Comparison of ENCODE assay signal across 13 cellular contexts in the genomic region with DNA sequence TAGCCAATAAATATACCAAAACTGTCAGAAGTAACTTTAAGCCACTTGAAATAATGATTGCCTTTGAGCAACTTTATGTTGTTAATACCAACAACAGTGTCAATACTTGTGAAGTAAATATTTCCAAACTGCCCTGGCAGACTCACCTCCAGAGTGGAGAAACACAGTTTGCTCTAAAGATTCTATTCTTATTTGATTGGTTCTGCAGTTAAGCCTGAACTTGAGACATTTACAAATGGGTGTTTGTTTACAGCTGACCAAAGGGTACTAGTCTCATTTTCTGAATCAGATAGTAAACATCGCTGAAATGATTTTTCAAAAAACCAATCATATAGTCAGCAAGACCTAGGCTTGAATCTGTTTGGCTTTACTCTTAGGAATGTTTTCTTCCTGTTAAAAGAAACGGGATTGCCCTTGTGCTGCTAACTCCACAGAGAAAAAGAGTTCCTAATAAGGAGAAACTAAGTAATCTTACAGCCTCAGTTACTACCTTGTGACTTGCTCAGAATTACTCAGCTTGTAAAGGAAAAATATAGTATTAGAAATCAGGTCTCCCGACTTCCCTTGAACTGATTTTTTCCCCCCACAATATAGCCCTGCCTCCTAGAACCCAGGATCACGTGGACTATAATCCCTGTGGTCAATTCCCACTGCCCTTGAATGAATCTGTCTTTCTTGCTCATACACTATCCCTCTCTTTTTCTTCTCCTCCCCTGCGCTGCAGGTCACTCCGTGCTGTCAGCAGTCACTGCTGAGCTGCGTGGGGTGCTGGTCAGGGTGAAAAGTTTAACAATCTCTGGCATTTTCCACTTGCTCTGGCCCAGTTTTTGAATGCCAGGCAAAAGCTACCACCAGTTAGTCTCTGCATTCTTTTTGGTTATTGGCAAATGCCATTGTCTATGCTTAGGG. TPM values are rescaled to one million over a fixed set of nuclear protein-coding genes. Genes with fewer than 3 reads are reported as not detected.
A peak's percentile ranks its signal among the peaks of the same experiment; 100 is the strongest.
DNase-seq lines count a peak whose midpoint lies in the region; ATAC-seq and TF ChIP-seq lines count a peak whose summit lies in the region.
"Had no signal": no experiment of that assay in that cellular context is flagged by ENCODE, and none has a peak within 500 bp of the region (broad histone marks: within the 10 kb centered on the region; RNA-seq: fewer than 3 reads in every experiment).

No MANE protein-coding gene starts in this region.

- H3K4me3 Mint-ChIP-seq in GM23338: no peak overlapping the region
- H3K4me3 Mint-ChIP-seq: neural crest cell had no signal

- H3K4me1 ChIP-seq in GM23338 (ENCODE audit: insufficient read depth): peaks cover 5% of the 10 kb centered on the region
- peaks cover 7 to 16% of the 10 kb centered on the region in 2 donors for H3K4me1 ChIP-seq in left lung

- no peaks in the 10 kb centered on the region for H3K36me3 Mint-ChIP-seq in GM23338 (ENCODE audit: low read depth)

- no peaks in the 10 kb centered on the region for H3K79me2 ChIP-seq in GM23338 (replicated peaks; ENCODE audit: insufficient read depth)

- H3K27ac ChIP-seq in GM23338 (ENCODE audit: low read depth) (no peak overlapping the region), coronary artery (peak overlapping the region; percentile 83 to 89), left lung (peak overlapping the region; percentile 72 to 73), skin epidermis (peak overlapping the region in 11 of 21 experiments; percentile 11 to 70 (median 37)), caudate nucleus (ENCODE audit: low read depth, low read length) (no peak overlapping the region)

- H2AFZ ChIP-seq in GM23338: peak overlapping the region; percentile 98

- H3K4me3 ChIP-seq in GM23338 (no peak overlapping the region), coronary artery (peak overlapping the region; percentile 19), left lung (no peak overlapping the region), skin epidermis (no peak overlapping the region)

- no peak overlapping the region for H3K27ac Mint-ChIP-seq in GM23338

- H3K36me3 ChIP-seq in GM23338 (ENCODE audit: insufficient read depth) (no peaks in the 10 kb centered on the region), left lung (no peaks in the 10 kb centered on the region)

- H3K4me2 ChIP-seq in GM23338: no peak overlapping the region

- H3K27me3 Mint-ChIP-seq in GM23338 (ENCODE audit: insufficient read depth, low read depth, poor library complexity): peaks cover 3% of the 10 kb centered on the region

- H3K27me3 ChIP-seq in GM23338 (ENCODE audit: insufficient read depth) (no peaks in the 10 kb centered on the region), left lung (no peaks in the 10 kb centered on the region)

- no peaks in the 10 kb centered on the region for H3K9me3 Mint-ChIP-seq in GM23338
- H3K9me3 Mint-ChIP-seq: neural crest cell had no signal

- H3K9me2 ChIP-seq in GM23338 (ENCODE audit: insufficient read depth): no peaks in the 10 kb centered on the region

- H3K9me3 ChIP-seq in left lung: no peaks in the 10 kb centered on the region

- TF ChIP-seq CTCF in GM23338 (conservative IDR thresholded peaks at IDR 0.05; ENCODE audit: low read depth in 2 of 2): no peak
- no peak for TF ChIP-seq CTCF in coronary artery (IDR thresholded peaks at IDR 0.05)
- TF ChIP-seq CTCF in left lung (IDR thresholded peaks at IDR 0.05): no peak

- H4K20me1 ChIP-seq in GM23338 (replicated peaks; ENCODE audit: insufficient read depth): no peaks in the 10 kb centered on the region

- intact Hi-C loops in left lung (cut with DNase I): no loop called here

- ATAC-seq in GM23338: no peak
- peak; percentile 42 for ATAC-seq in left lung

- H3F3A ChIP-seq in GM23338 (replicated peaks; ENCODE audit: low read depth): no peaks in the 10 kb centered on the region

- DNase-seq in GM23338 (ENCODE audit: low spot score) (no peak), coronary artery (ENCODE audit: low spot score) (no peak), left lung (no peak), CD1c-positive myeloid dendritic cell (ENCODE audit: extremely low spot score) (no peak), iPS-NIHi7 (ENCODE audit: extremely low spot score) (no peak), NCI-H187 (lab: John Stamatoyannopoulos, UW) (no peak), caudate nucleus (lab: John Stamatoyannopoulos, UW) (no peak)
- DNase-seq: activated CD8-positive, alpha-beta memory T cell treated with anti-CD3 and anti-CD28 coated beads, Interleukin-2, amount 50 U/mL, for 4 hours; DMS153; GOT3; NCI-H2081 had no signal

- H3K4me1 Mint-ChIP-seq in GM23338: peaks cover 13% of the 10 kb centered on the region

TF ChIP-seq in GM23338, 12 proteins besides CTCF, POLR2A, EP300 and RAD21 (continues in another document):
- no peak for TF ChIP-seq ZNF114 (CRISPR knock-in tag; IDR thresholded peaks at IDR 0.05)
- TF ChIP-seq ZNF331 (CRISPR knock-in tag; IDR thresholded peaks at IDR 0.05; ENCODE audit: low read depth): no peak
- TF ChIP-seq POLR2AphosphoS5 (IDR thresholded peaks at IDR 0.05; ENCODE audit: low read depth): no peak
- TF ChIP-seq JUNB (IDR thresholded peaks at IDR 0.05; ENCODE audit: unreplicated experiment): no peak
- TF ChIP-seq STAT1 (IDR thresholded peaks at IDR 0.05; ENCODE audit: unreplicated experiment): no peak
- no peak for TF ChIP-seq EZH2phosphoT487 (IDR thresholded peaks at IDR 0.05; ENCODE audit: unreplicated experiment)
- TF ChIP-seq EZH2 (IDR thresholded peaks at IDR 0.05; ENCODE audit: low read depth, unreplicated experiment): no peak
- no peak for TF ChIP-seq NANOG (IDR thresholded peaks at IDR 0.05; ENCODE audit: borderline replicate concordance)
- TF ChIP-seq, protein P1, sequence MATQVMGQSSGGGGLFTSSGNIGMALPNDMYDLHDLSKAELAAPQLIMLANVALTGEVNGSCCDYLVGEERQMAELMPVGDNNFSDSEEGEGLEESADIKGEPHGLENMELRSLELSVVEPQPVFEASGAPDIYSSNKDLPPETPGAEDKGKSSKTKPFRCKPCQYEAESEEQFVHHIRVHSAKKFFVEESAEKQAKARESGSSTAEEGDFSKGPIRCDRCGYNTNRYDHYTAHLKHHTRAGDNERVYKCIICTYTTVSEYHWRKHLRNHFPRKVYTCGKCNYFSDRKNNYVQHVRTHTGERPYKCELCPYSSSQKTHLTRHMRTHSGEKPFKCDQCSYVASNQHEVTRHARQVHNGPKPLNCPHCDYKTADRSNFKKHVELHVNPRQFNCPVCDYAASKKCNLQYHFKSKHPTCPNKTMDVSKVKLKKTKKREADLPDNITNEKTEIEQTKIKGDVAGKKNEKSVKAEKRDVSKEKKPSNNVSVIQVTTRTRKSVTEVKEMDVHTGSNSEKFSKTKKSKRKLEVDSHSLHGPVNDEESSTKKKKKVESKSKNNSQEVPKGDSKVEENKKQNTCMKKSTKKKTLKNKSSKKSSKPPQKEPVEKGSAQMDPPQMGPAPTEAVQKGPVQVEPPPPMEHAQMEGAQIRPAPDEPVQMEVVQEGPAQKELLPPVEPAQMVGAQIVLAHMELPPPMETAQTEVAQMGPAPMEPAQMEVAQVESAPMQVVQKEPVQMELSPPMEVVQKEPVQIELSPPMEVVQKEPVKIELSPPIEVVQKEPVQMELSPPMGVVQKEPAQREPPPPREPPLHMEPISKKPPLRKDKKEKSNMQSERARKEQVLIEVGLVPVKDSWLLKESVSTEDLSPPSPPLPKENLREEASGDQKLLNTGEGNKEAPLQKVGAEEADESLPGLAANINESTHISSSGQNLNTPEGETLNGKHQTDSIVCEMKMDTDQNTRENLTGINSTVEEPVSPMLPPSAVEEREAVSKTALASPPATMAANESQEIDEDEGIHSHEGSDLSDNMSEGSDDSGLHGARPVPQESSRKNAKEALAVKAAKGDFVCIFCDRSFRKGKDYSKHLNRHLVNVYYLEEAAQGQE (IDR thresholded peaks at IDR 0.05; ENCODE audit: unreplicated experiment): no peak
- TF ChIP-seq, protein P2, sequence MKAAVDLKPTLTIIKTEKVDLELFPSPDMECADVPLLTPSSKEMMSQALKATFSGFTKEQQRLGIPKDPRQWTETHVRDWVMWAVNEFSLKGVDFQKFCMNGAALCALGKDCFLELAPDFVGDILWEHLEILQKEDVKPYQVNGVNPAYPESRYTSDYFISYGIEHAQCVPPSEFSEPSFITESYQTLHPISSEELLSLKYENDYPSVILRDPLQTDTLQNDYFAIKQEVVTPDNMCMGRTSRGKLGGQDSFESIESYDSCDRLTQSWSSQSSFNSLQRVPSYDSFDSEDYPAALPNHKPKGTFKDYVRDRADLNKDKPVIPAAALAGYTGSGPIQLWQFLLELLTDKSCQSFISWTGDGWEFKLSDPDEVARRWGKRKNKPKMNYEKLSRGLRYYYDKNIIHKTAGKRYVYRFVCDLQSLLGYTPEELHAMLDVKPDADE (IDR thresholded peaks at IDR 0.05): no peak
- no peak for TF ChIP-seq CREB1 (CRISPR knock-in tag; IDR thresholded peaks at IDR 0.05; ENCODE audit: low read depth)

RNA-seq across cellular contexts. Expression of a gene that starts 1.6 kb away (rescaled TPM):
- not detected in 2 replicates for total RNA-seq in GM23338 (2014; rRNA removed; shearing (Covaris generic))
- not detected in 2 replicates for polyA plus RNA-seq in GM23338 (2016; fragmentation: Nextera tagmentation; extraction: Ambion mirVana)
- total RNA-seq in left lung: under 1 TPM in 1 of 2 donors, not detected in 1; 0.58 TPM
- total RNA-seq: neural crest cell had no signal

RNA-seq across cellular contexts. Expression of a gene that starts 32.0 kb away (rescaled TPM):
- not detected in 2 replicates for total RNA-seq in GM23338 (2014; rRNA removed; shearing (Covaris generic))
- polyA plus RNA-seq in GM23338 (2016; fragmentation: Nextera tagmentation; extraction: Ambion mirVana): not detected in 2 replicates
- not detected for total RNA-seq in left lung

Comparison
In these comparisons a context has a peak if more than half of its experiments do, and no peak if none do; other contexts are left out.
1. H3K27ac ChIP-seq: peak in coronary artery (2 of 2), left lung (2 of 2) and skin epidermis (11 of 21); none in GM23338 (single experiment) and caudate nucleus (single experiment).